21 cellular contexts compared by ENCODE assay signal in genomic region chr11:33830903-33831648, GRCh38.
"Had no signal": no experiment of that assay in that cellular context is flagged by ENCODE, and none has a peak within 500 bp of the region (broad histone marks: within the 10 kb centered on the region; RNA-seq: fewer than 3 reads in every experiment).

No MANE protein-coding gene starts in this region.

- H3K4me3 Mint-ChIP-seq: activated naive CD8-positive, alpha-beta T cell treated with anti-CD3 and anti-CD28 coated beads, Interleukin-2, amount 50 U/mL, for 24 hours; memory B cell; natural killer cell; T-cell had no signal

- H3K27ac ChIP-seq: ascending aorta, gastroesophageal sphincter, left lung, neutrophil, parathyroid adenoma, tibial nerve, uterus had no signal

- H2AFZ ChIP-seq: parathyroid adenoma had no signal

- FAIRE-seq: endometrium, islet of Langerhans had no signal

- H3K4me3 ChIP-seq: ascending aorta, gastroesophageal sphincter, left lung, tibial nerve, uterus had no signal

- H3K9me3 Mint-ChIP-seq: activated naive CD8-positive, alpha-beta T cell treated with anti-CD3 and anti-CD28 coated beads, Interleukin-2, amount 50 U/mL, for 24 hours; memory B cell; natural killer cell; T-cell had no signal

- H3K36me3 Mint-ChIP-seq: memory B cell, natural killer cell, T-cell had no signal

- H3K79me2 ChIP-seq: parathyroid adenoma had no signal

- H3K9me3 ChIP-seq: ascending aorta, gastroesophageal sphincter, left lung, neutrophil, tibial nerve, uterus had no signal

- H3K4me1 ChIP-seq: parathyroid adenoma had no signal

- H3K27ac Mint-ChIP-seq: activated naive CD8-positive, alpha-beta T cell treated with anti-CD3 and anti-CD28 coated beads, Interleukin-2, amount 50 U/mL, for 24 hours; memory B cell; natural killer cell; T-cell had no signal

- ATAC-seq: activated naive CD8-positive, alpha-beta T cell treated with anti-CD3 and anti-CD28 coated beads, Interleukin-2, amount 50 U/mL, for 24 hours; gastroesophageal sphincter; left lung; natural killer cell; T-cell had no signal

- H3K27me3 ChIP-seq: uterus had no signal

- H3K36me3 ChIP-seq: ascending aorta, gastroesophageal sphincter, left lung, neutrophil, tibial nerve, uterus had no signal

- DNase-seq: activated CD4-positive, CD25-positive, alpha-beta regulatory T cell treated with anti-CD3 and anti-CD28 coated beads, Interleukin-2, amount 50 U/mL, for 72 hours; activated naive CD4-positive, alpha-beta T cell treated with Interleukin-2 at 50 U/mL for 16 hours; activated naive CD8-positive, alpha-beta T cell treated with anti-CD3 and anti-CD28 coated beads, Interleukin-2, amount 50 U/mL, for 24 hours; activated T-cell treated with anti-CD3 and anti-CD28 coated beads for 4 hours; left lung; natural killer cell; stimulated activated CD4-positive, alpha-beta T cell treated with anti-CD3 and anti-CD28 coated beads, Interleukin-15, amount 100 ng/mL, for 24 hours; stimulated activated CD4-positive, alpha-beta T cell treated with anti-CD3 and anti-CD28 coated beads, Interleukin-4, amount 100 ng/mL, for 1 hour; stimulated activated naive CD4-positive, alpha-beta T cell treated with Interleukin-2 at 50 U/mL for 16 hours; substantia nigra; T-cell; T-helper 9 cell; uterus had no signal

- H3K9ac ChIP-seq: parathyroid adenoma had no signal
